ENCODE assay signal across 28 cellular contexts in genomic region chr2:44894058-44894457, GRCh38. TPM values are rescaled to one million over a fixed set of nuclear protein-coding genes. Genes with fewer than 3 reads are reported as not detected.
A peak's percentile ranks its signal among the peaks of the same experiment; 100 is the strongest.
DNase-seq lines count a peak whose midpoint lies in the region; ATAC-seq and FAIRE-seq lines count a peak whose summit lies in the region.
"Had no signal": no experiment of that assay in that cellular context is flagged by ENCODE, and none has a peak within 500 bp of the region (broad histone marks: within the 10 kb centered on the region; RNA-seq: fewer than 3 reads in every experiment).

No MANE protein-coding gene starts in this region.

- peak overlapping the region; percentile 26 for H3K27ac Mint-ChIP-seq in activated T-cell treated with anti-CD3 and anti-CD28 coated beads, Interleukin-2, amount 50 U/mL, for 24 hours
- peak overlapping the region; percentile 6 for H3K27ac Mint-ChIP-seq in activated T-helper 17 cell treated with anti-CD3 and anti-CD28 coated beads, Interleukin-2, amount 50 U/mL, for 72 hours
- H3K27ac Mint-ChIP-seq: HFFc6; nephron progenitor cell; stimulated activated naive CD8-positive, alpha-beta T cell treated with anti-CD3 and anti-CD28 coated beads, Interleukin-15, amount 100 ng/mL, for 72 hours; T-helper 1 cell treated with Interleukin-12 subunit alpha and Interleukin-12 subunit beta and Interleukin-4 antibody, amounts not matched to agents 30 μg/mL and 1 μg/mL, for 36 hours had no signal

- FAIRE-seq in GM18507 (lab: Jason Lieb, UNC), result peak; percentile 91
- FAIRE-seq: D721Med, endothelial cell of umbilical vein had no signal

- H3K27ac ChIP-seq in substantia nigra (ENCODE audit: low read depth, low read length, poor library complexity, severe bottlenecking), result no peak overlapping the region
- H3K27ac ChIP-seq: BLaER1 treated with 17β-estradiol and CSF1 and Interleukin-3, amounts not matched to agents 10 nM and 100 nM; KMS-11; Peyer's patch; SJSA1; transverse colon; VCaP had no signal

- H3K4me1 Mint-ChIP-seq in activated T-cell treated with anti-CD3 and anti-CD28 coated beads, Interleukin-2, amount 50 U/mL, for 24 hours (ENCODE audit: low read depth), result peaks cover 12% of the 10 kb centered on the region
- no peaks in the 10 kb centered on the region for H3K4me1 Mint-ChIP-seq in activated T-helper 17 cell treated with anti-CD3 and anti-CD28 coated beads, Interleukin-2, amount 50 U/mL, for 72 hours
- H3K4me1 Mint-ChIP-seq: nephron progenitor cell; stimulated activated naive CD8-positive, alpha-beta T cell treated with anti-CD3 and anti-CD28 coated beads, Interleukin-15, amount 100 ng/mL, for 72 hours had no signal

- ATAC-seq in HG02610 (IDR thresholded peaks at IDR 0.05; ENCODE audit: unreplicated experiment) (peak; percentile 87), GM21723 (IDR thresholded peaks at IDR 0.05; ENCODE audit: unreplicated experiment) (no peak)
- peak; percentile 94 for ATAC-seq in activated T-helper 17 cell treated with anti-CD3 and anti-CD28 coated beads, Interleukin-2, amount 50 U/mL, for 72 hours (replicated peaks)
- ATAC-seq: left lobe of liver; sciatic nerve; stimulated activated naive CD8-positive, alpha-beta T cell treated with anti-CD3 and anti-CD28 coated beads, Interleukin-15, amount 100 ng/mL, for 72 hours had no signal

- H3K27me3 Mint-ChIP-seq in activated T-cell treated with anti-CD3 and anti-CD28 coated beads, Interleukin-2, amount 50 U/mL, for 24 hours, result peaks cover 40% of the 10 kb centered on the region
- peaks cover 14% of the 10 kb centered on the region for H3K27me3 Mint-ChIP-seq in activated T-helper 17 cell treated with anti-CD3 and anti-CD28 coated beads, Interleukin-2, amount 50 U/mL, for 72 hours

- H3K9me3 Mint-ChIP-seq in activated T-cell treated with anti-CD3 and anti-CD28 coated beads, Interleukin-2, amount 50 U/mL, for 24 hours, result peaks cover 16% of the 10 kb centered on the region
- no peaks in the 10 kb centered on the region for H3K9me3 Mint-ChIP-seq in activated T-helper 17 cell treated with anti-CD3 and anti-CD28 coated beads, Interleukin-2, amount 50 U/mL, for 72 hours

- H3K36me3 Mint-ChIP-seq in activated T-cell treated with anti-CD3 and anti-CD28 coated beads, Interleukin-2, amount 50 U/mL, for 24 hours (ENCODE audit: low read depth), result no peaks in the 10 kb centered on the region
- H3K36me3 Mint-ChIP-seq in activated T-helper 17 cell treated with anti-CD3 and anti-CD28 coated beads, Interleukin-2, amount 50 U/mL, for 72 hours (ENCODE audit: low read depth), result no peaks in the 10 kb centered on the region

- DNase-seq in activated T-cell treated with anti-CD3 and anti-CD28 coated beads, Interleukin-2, amount 50 U/mL, for 24 hours, result no peak
- no peak for DNase-seq in activated T-cell treated with anti-CD3 and anti-CD28 coated beads for 4 hours
- peak; percentile 32 for DNase-seq in GM18507 (ENCODE audit: extremely low spot score, insufficient read length, low read depth)
- no peak for DNase-seq in substantia nigra (lab: John Stamatoyannopoulos, UW)
- no peak for DNase-seq in NCI-H2171 (lab: John Stamatoyannopoulos, UW)
- DNase-seq: ACHN; dermis blood vessel endothelial cell; HFFc6; NCI-H1930; NCI-H446; nephron progenitor cell; Peyer's patch; stimulated activated naive CD8-positive, alpha-beta T cell treated with anti-CD3 and anti-CD28 coated beads, Interleukin-15, amount 100 ng/mL, for 72 hours; transverse colon had no signal

- no peak overlapping the region for H3K4me3 Mint-ChIP-seq in activated T-cell treated with anti-CD3 and anti-CD28 coated beads, Interleukin-2, amount 50 U/mL, for 24 hours
- H3K4me3 Mint-ChIP-seq in activated T-helper 17 cell treated with anti-CD3 and anti-CD28 coated beads, Interleukin-2, amount 50 U/mL, for 72 hours, result peak overlapping the region; percentile 29
- H3K4me3 Mint-ChIP-seq: HFFc6; nephron progenitor cell; stimulated activated naive CD8-positive, alpha-beta T cell treated with anti-CD3 and anti-CD28 coated beads, Interleukin-15, amount 100 ng/mL, for 72 hours; T-helper 1 cell treated with Interleukin-12 subunit alpha and Interleukin-12 subunit beta and Interleukin-4 antibody, amounts not matched to agents 30 μg/mL and 1 μg/mL, for 36 hours had no signal

RNA-seq across cellular contexts. Expression of gene SIX3, which starts 47.4 kb away (rescaled TPM):
- not detected for total RNA-seq in activated T-helper 17 cell treated with anti-CD3 and anti-CD28 coated beads, Interleukin-2, amount 50 U/mL, for 72 hours
- total RNA-seq: cardiac septum, dermis blood vessel endothelial cell, endothelial cell of umbilical vein, HFFc6, HT1080, left lobe of liver, Peyer's patch, sciatic nerve, SJSA1, transverse colon had no signal
